9 cellular contexts compared by ENCODE assay signal in genomic region chr7:26091933-26092332, GRCh38.
DNase-seq lines count a peak whose midpoint lies in the region; ATAC-seq, FAIRE-seq and TF ChIP-seq lines count a peak whose summit lies in the region.
"Had no signal": no experiment of that assay in that cellular context is flagged by ENCODE, and none has a peak within 500 bp of the region (broad histone marks: within the 10 kb centered on the region; RNA-seq: fewer than 3 reads in every experiment).

No MANE protein-coding gene starts in this region.

- TF ChIP-seq CTCF in bronchial epithelial cell (IDR thresholded peaks at IDR 0.05; ENCODE audit: insufficient read depth, low read length, severe bottlenecking) (no peak), retinal pigment epithelial cell (conservative IDR thresholded peaks at IDR 0.05; ENCODE audit: low read depth, low read length) (peak; percentile 31)

- H3K36me3 ChIP-seq in bronchial epithelial cell (ENCODE audit: control insufficient read depth, insufficient read depth, low read length): no peaks in the 10 kb centered on the region

- H3K4me3 ChIP-seq in bronchial epithelial cell (ENCODE audit: low read depth, low read length) (no peak overlapping the region), retinal pigment epithelial cell (ENCODE audit: low read length) (no peak overlapping the region)

- H3K27me3 Mint-ChIP-seq in activated T-cell treated with anti-CD3 and anti-CD28 coated beads, Interleukin-2, amount 50 U/mL, for 24 hours: no peaks in the 10 kb centered on the region
- H3K27me3 Mint-ChIP-seq in activated T-cell treated with anti-CD3 and anti-CD28 coated beads, Interleukin-2, amount 50 U/mL, for 72 hours (ENCODE audit: low read depth): no peaks in the 10 kb centered on the region

- no peaks in the 10 kb centered on the region for H3K36me3 Mint-ChIP-seq in activated T-cell treated with anti-CD3 and anti-CD28 coated beads, Interleukin-2, amount 50 U/mL, for 24 hours (ENCODE audit: low read depth)
- no peaks in the 10 kb centered on the region for H3K36me3 Mint-ChIP-seq in activated T-cell treated with anti-CD3 and anti-CD28 coated beads, Interleukin-2, amount 50 U/mL, for 72 hours (ENCODE audit: insufficient read depth in 2 of 2)

- H3K27me3 ChIP-seq in bronchial epithelial cell (ENCODE audit: control insufficient read depth, insufficient read depth, low read length): no peaks in the 10 kb centered on the region

- H3K4me1 Mint-ChIP-seq in activated T-cell treated with anti-CD3 and anti-CD28 coated beads, Interleukin-2, amount 50 U/mL, for 24 hours (ENCODE audit: low read depth): peaks cover 32% of the 10 kb centered on the region
- H3K4me1 Mint-ChIP-seq in activated T-cell treated with anti-CD3 and anti-CD28 coated beads, Interleukin-2, amount 50 U/mL, for 72 hours (ENCODE audit: low read depth): peaks cover 25% of the 10 kb centered on the region

- no peak overlapping the region for H3K4me3 Mint-ChIP-seq in activated T-cell treated with anti-CD3 and anti-CD28 coated beads, Interleukin-2, amount 50 U/mL, for 24 hours
- peak overlapping the region in 1 of 2 donors; percentile 19 for H3K4me3 Mint-ChIP-seq in activated T-cell treated with anti-CD3 and anti-CD28 coated beads, Interleukin-2, amount 50 U/mL, for 72 hours

- no peak for DNase-seq in activated T-cell treated with anti-CD3 and anti-CD28 coated beads, Interleukin-2, amount 50 U/mL, for 24 hours
- no peak for DNase-seq in activated T-cell treated with anti-CD3 and anti-CD28 coated beads, Interleukin-2, amount 50 U/mL, for 72 hours
- DNase-seq in NAMALWA (ENCODE audit: low spot score): peak; percentile 51
- peak; percentile 54 for DNase-seq in bronchial epithelial cell (ENCODE audit: low read depth)
- DNase-seq in retinal pigment epithelial cell (ENCODE audit: low read depth): no peak
- no peak for DNase-seq in C1 segment of cervical spinal cord (lab: John Stamatoyannopoulos, UW)
- DNase-seq in SW 1271 (lab: John Stamatoyannopoulos, UW): no peak
- DNase-seq: NCI-H146 had no signal

- no peak for FAIRE-seq in bronchial epithelial cell (lab: Jason Lieb, UNC)

- no peaks in the 10 kb centered on the region for H3K9me3 Mint-ChIP-seq in activated T-cell treated with anti-CD3 and anti-CD28 coated beads, Interleukin-2, amount 50 U/mL, for 24 hours
- no peaks in the 10 kb centered on the region for H3K9me3 Mint-ChIP-seq in activated T-cell treated with anti-CD3 and anti-CD28 coated beads, Interleukin-2, amount 50 U/mL, for 72 hours

- H3K27ac Mint-ChIP-seq in activated T-cell treated with anti-CD3 and anti-CD28 coated beads, Interleukin-2, amount 50 U/mL, for 24 hours: peak overlapping the region; percentile 61
- H3K27ac Mint-ChIP-seq in activated T-cell treated with anti-CD3 and anti-CD28 coated beads, Interleukin-2, amount 50 U/mL, for 72 hours: no peak overlapping the region

- no peak for ATAC-seq in activated T-cell treated with anti-CD3 and anti-CD28 coated beads, Interleukin-2, amount 50 U/mL, for 72 hours (replicated peaks in 1 of 2)
- no peak for ATAC-seq in HG03097 (IDR thresholded peaks at IDR 0.05; ENCODE audit: low FRiP score, unreplicated experiment)

Comparison
In these comparisons a context has a peak if more than half of its experiments do, and no peak if none do; other contexts are left out.
1. DNase-seq: peak in NAMALWA (single experiment) and bronchial epithelial cell (single experiment); none in activated T-cell treated with anti-CD3 and anti-CD28 coated beads, Interleukin-2, amount 50 U/mL, for 24 hours (single experiment), activated T-cell treated with anti-CD3 and anti-CD28 coated beads, Interleukin-2, amount 50 U/mL, for 72 hours (0 of 2), retinal pigment epithelial cell (single experiment), C1 segment of cervical spinal cord (0 of 14) and SW 1271 (0 of 2).